Comparison of ENCODE assay signal across 27 cellular contexts in genomic region chr5:154997746-154998145, GRCh38. TPM values are rescaled to one million over a fixed set of nuclear protein-coding genes. Genes with fewer than 3 reads are reported as not detected.
A peak's percentile ranks its signal among the peaks of the same experiment; 100 is the strongest.
DNase-seq lines count a peak whose midpoint lies in the region; ATAC-seq, FAIRE-seq and TF ChIP-seq lines count a peak whose summit lies in the region.
"Had no signal": no experiment of that assay in that cellular context is flagged by ENCODE, and none has a peak within 500 bp of the region (broad histone marks: within the 10 kb centered on the region; RNA-seq: fewer than 3 reads in every experiment).

No MANE protein-coding gene starts in this region.

- TF ChIP-seq EP300 in stomach (IDR thresholded peaks at IDR 0.05): no peak

- H3K4me3 ChIP-seq in mammary epithelial cell (replicated peaks in 1 of 3; ENCODE audit: insufficient read depth in 1 of 3, low read depth in 2 of 3, low read length in 3 of 3) (no peak overlapping the region), stomach (no peak overlapping the region)
- H3K4me3 ChIP-seq: ascending aorta, GM23338, psoas muscle, upper lobe of left lung had no signal

- 57% methylated on average over 5 of the region's 5 CpGs for WGBS in mammary epithelial cell (ENCODE audit: low coverage, missing lambda C conversion rate)
- 50 to 82% (median 73%) methylated on average over 5 of the region's 5 CpGs for WGBS in stomach, 5 donors

- CTCF ChIA-PET in mammary epithelial cell (lab: Charles Lee; ENCODE audit: low non-redundant PET): no interaction called here
- CTCF ChIA-PET in activated CD4-positive, alpha-beta memory T cell treated with anti-CD3 and anti-CD28 coated beads for 36 hours (lab: Charles Lee): interaction anchor here (0.9 kb wide), 1 partner anchor 29 kb away, joined by 3 read pairs; no protein-coding TSS in a partner anchor

- H2AFZ ChIP-seq in mammary epithelial cell (ENCODE audit: low read depth, low read length): peak overlapping the region; percentile 67
- H2AFZ ChIP-seq: GM23338 had no signal

- in situ Hi-C loops in mammary epithelial cell (cut with MboI; ENCODE audit: low sequenced_read_pairs in 2 of 2): no loop called here

- no peaks in the 10 kb centered on the region for H3K4me1 Mint-ChIP-seq in activated CD4-positive, alpha-beta memory T cell treated with anti-CD3 and anti-CD28 coated beads for 36 hours (ENCODE audit: low read depth)
- H3K4me1 Mint-ChIP-seq: activated naive CD4-positive, alpha-beta T cell treated with anti-CD3 and anti-CD28 coated beads, Interleukin-2, amount 50 U/mL, for 24 hours; GM23338; memory B cell had no signal

- H3K36me3 ChIP-seq in mammary epithelial cell (ENCODE audit: insufficient read depth, low read length): no peaks in the 10 kb centered on the region
- H3K36me3 ChIP-seq in stomach: no peaks in the 10 kb centered on the region
- H3K36me3 ChIP-seq: ascending aorta, upper lobe of left lung had no signal

- DNase-seq in Daoy (ENCODE audit: low read depth) (peak; percentile 19), NCI-H226 (peak; percentile 61), mammary epithelial cell (peak; percentile 75), glomerular endothelial cell (ENCODE audit: extremely low read depth, low read depth, low spot score) (peak; percentile 37), urothelium cell line (ENCODE audit: low spot score) (no peak), stomach (no peak)
- DNase-seq in activated CD4-positive, alpha-beta memory T cell treated with anti-CD3 and anti-CD28 coated beads for 36 hours: no peak
- DNase-seq: activated CD4-positive, alpha-beta T cell treated with anti-CD3 and anti-CD28 coated beads, Interleukin-2, amount 50 U/mL, for 1 hour; DMS53; effector CD4-positive, alpha-beta T cell; glutamatergic neuron; Karpas-422; left colon; NCI-H187; NCI-H69; nucleus accumbens; psoas muscle; T-helper 2 cell; upper lobe of left lung had no signal

- peaks cover 18% of the 10 kb centered on the region for H3K27me3 Mint-ChIP-seq in activated CD4-positive, alpha-beta memory T cell treated with anti-CD3 and anti-CD28 coated beads for 36 hours

- no peak for TF ChIP-seq POLR2A in stomach (IDR thresholded peaks at IDR 0.05)

- peaks cover 16% of the 10 kb centered on the region for H3K4me1 ChIP-seq in mammary epithelial cell (ENCODE audit: insufficient read depth, low read length)
- no peaks in the 10 kb centered on the region for H3K4me1 ChIP-seq in stomach
- H3K4me1 ChIP-seq: ascending aorta, psoas muscle had no signal

- H3K9me3 ChIP-seq in mammary epithelial cell (replicated peaks; ENCODE audit: insufficient read depth, low read length) (no peaks in the 10 kb centered on the region), stomach (no peaks in the 10 kb centered on the region)
- H3K9me3 ChIP-seq: ascending aorta, psoas muscle, upper lobe of left lung had no signal

- H3K27me3 ChIP-seq in mammary epithelial cell (ENCODE audit: insufficient read depth, low read length) (no peaks in the 10 kb centered on the region), stomach (peaks cover 0 to 6% (median 0%) of the 10 kb centered on the region in 3 donors)
- H3K27me3 ChIP-seq: ascending aorta, upper lobe of left lung had no signal

- peak overlapping the region; percentile 12 for H3K4me2 ChIP-seq in mammary epithelial cell (ENCODE audit: insufficient read depth, low read depth, low read length)
- H3K4me2 ChIP-seq: GM23338 had no signal

- ATAC-seq in GM18870 (IDR thresholded peaks at IDR 0.05; ENCODE audit: unreplicated experiment): no peak
- ATAC-seq: GM23338, left colon, psoas muscle had no signal

- no peaks in the 10 kb centered on the region for H3K9me3 Mint-ChIP-seq in activated CD4-positive, alpha-beta memory T cell treated with anti-CD3 and anti-CD28 coated beads for 36 hours
- H3K9me3 Mint-ChIP-seq: activated naive CD4-positive, alpha-beta T cell treated with anti-CD3 and anti-CD28 coated beads, Interleukin-2, amount 50 U/mL, for 24 hours; activated T-helper 1 cell treated with anti-CD3 and anti-CD28 coated beads, Interleukin-12 subunit alpha, Interleukin-12 subunit beta, Interleukin-2, Interleukin-4 antibody, amounts not matched to agents 30 ng/mL and 10 ng/mL and 1 ng/mL, durations not matched to agents 14 hours and 24 hours and 36 hours; GM23338 had no signal

- H3K9ac ChIP-seq in mammary epithelial cell (ENCODE audit: insufficient read depth, low read length): no peak overlapping the region

- intact Hi-C loops in mammary epithelial cell (cut with micrococcal nuclease): no loop called here
- intact Hi-C loops in activated CD4-positive, alpha-beta memory T cell treated with anti-CD3 and anti-CD28 coated beads for 36 hours (cut with micrococcal nuclease): no loop called here
- intact Hi-C loops in stomach (cut with DNase I; ENCODE audit: low total_unique reads): no loop called here

- no peak overlapping the region for H3K4me3 Mint-ChIP-seq in activated CD4-positive, alpha-beta memory T cell treated with anti-CD3 and anti-CD28 coated beads for 36 hours
- H3K4me3 Mint-ChIP-seq: activated naive CD4-positive, alpha-beta T cell treated with anti-CD3 and anti-CD28 coated beads, Interleukin-2, amount 50 U/mL, for 24 hours; activated T-helper 1 cell treated with anti-CD3 and anti-CD28 coated beads, Interleukin-12 subunit alpha, Interleukin-12 subunit beta, Interleukin-2, Interleukin-4 antibody, amounts not matched to agents 30 ng/mL and 10 ng/mL and 1 ng/mL, durations not matched to agents 14 hours and 24 hours and 36 hours; GM23338; memory B cell had no signal

- H3K79me2 ChIP-seq in mammary epithelial cell (ENCODE audit: insufficient read depth, low read length): no peaks in the 10 kb centered on the region

- FAIRE-seq in urothelium cell line (lab: Jason Lieb, UNC): no peak

- no peaks in the 10 kb centered on the region for H3K36me3 Mint-ChIP-seq in activated CD4-positive, alpha-beta memory T cell treated with anti-CD3 and anti-CD28 coated beads for 36 hours

- POLR2A ChIA-PET in activated CD4-positive, alpha-beta memory T cell treated with anti-CD3 and anti-CD28 coated beads for 36 hours (lab: Charles Lee): no interaction called here

- H3K27ac Mint-ChIP-seq in activated CD4-positive, alpha-beta memory T cell treated with anti-CD3 and anti-CD28 coated beads for 36 hours: no peak overlapping the region
- H3K27ac Mint-ChIP-seq: activated naive CD4-positive, alpha-beta T cell treated with anti-CD3 and anti-CD28 coated beads, Interleukin-2, amount 50 U/mL, for 24 hours; activated T-helper 1 cell treated with anti-CD3 and anti-CD28 coated beads, Interleukin-12 subunit alpha, Interleukin-12 subunit beta, Interleukin-2, Interleukin-4 antibody, amounts not matched to agents 30 ng/mL and 10 ng/mL and 1 ng/mL, durations not matched to agents 14 hours and 24 hours and 36 hours; GM23338; memory B cell had no signal

- TF ChIP-seq CTCF in mammary epithelial cell (conservative IDR thresholded peaks at IDR 0.05 in 1 of 2, IDR thresholded peaks at IDR 0.05 in 1 of 2; ENCODE audit: extremely low read depth in 1 of 2, insufficient read depth in 1 of 2, low read depth in 1 of 2, low read length in 2 of 2) (no peak), stomach (IDR thresholded peaks at IDR 0.05) (no peak)

- no TSS peak for BruUV-seq in mammary epithelial cell (replicated peaks; lab: Mats Ljungman, UMichigan)

- no peaks in the 10 kb centered on the region for H4K20me1 ChIP-seq in mammary epithelial cell (ENCODE audit: insufficient read depth, low read length)

- peak overlapping the region; percentile 54 for H3K27ac ChIP-seq in mammary epithelial cell (ENCODE audit: insufficient read depth, low read depth, low read length)
- no peak overlapping the region for H3K27ac ChIP-seq in stomach
- H3K27ac ChIP-seq: ascending aorta, psoas muscle had no signal

- dilution Hi-C loops in mammary epithelial cell (cut with HindIII; ENCODE audit: low sequenced_read_pairs): no loop called here

RNA-seq across cellular contexts. Expression of gene KIF4B, which starts 15.8 kb away (rescaled TPM):
- total RNA-seq in Daoy (2014; rRNA removed; shearing (Covaris generic)): 0.17 TPM in 1 of 2 replicates, not detected in the other
- not detected for total RNA-seq in mammary epithelial cell
- polyA plus RNA-seq in mammary epithelial cell: 0.01 TPM
- polyA minus RNA-seq in mammary epithelial cell: 0.72 TPM
- 0.23 and 0.39 TPM in 2 replicates for total RNA-seq in glomerular endothelial cell
- total RNA-seq in activated CD4-positive, alpha-beta memory T cell treated with anti-CD3 and anti-CD28 coated beads for 36 hours: under 1 TPM; 0.05 TPM
- under 1 TPM in 1 of 5 donors, not detected in 4; 0.18 TPM for total RNA-seq in stomach
- not detected for polyA plus RNA-seq in stomach
- total RNA-seq: ascending aorta, GM23338, left colon, RPMI7951 had no signal
- polyA plus RNA-seq: BJ, GM23338 had no signal

RNA-seq across cellular contexts. Expression of gene MRPL22, which starts 56.9 kb away (rescaled TPM):
- total RNA-seq in Daoy (2014; rRNA removed; shearing (Covaris generic)): 15.6 and 34.3 TPM in 2 replicates
- 10 to 100 TPM in 1 of 2 donors, 1 to 10 TPM in 1; 7.7 to 58.1 TPM for total RNA-seq in mammary epithelial cell
- polyA plus RNA-seq in mammary epithelial cell: 35.5 TPM
- 10.1 TPM for polyA minus RNA-seq in mammary epithelial cell
- total RNA-seq in glomerular endothelial cell: 34.2 and 40.6 TPM in 2 replicates
- 10 to 100 TPM; 80.8 to 82.2 TPM for total RNA-seq in activated CD4-positive, alpha-beta memory T cell treated with anti-CD3 and anti-CD28 coated beads for 36 hours
- total RNA-seq in stomach: 10 to 100 TPM in 1 of 5 donors, 1 to 10 TPM in 3, not detected in 1; 1.3 to 10.1 (median 6.1) TPM
- polyA plus RNA-seq in stomach: 10 to 100 TPM; 47.5 to 63.4 (median 48.0) TPM

RNA-seq across cellular contexts. Expression of gene GEMIN5, which starts 59.7 kb away (rescaled TPM):
- 18.7 and 25.5 TPM in 2 replicates for total RNA-seq in Daoy (2014; rRNA removed; shearing (Covaris generic))
- 10 to 100 TPM; 21.2 to 23.0 TPM for total RNA-seq in mammary epithelial cell
- 12.6 TPM for polyA plus RNA-seq in mammary epithelial cell
- 49.3 TPM for polyA minus RNA-seq in mammary epithelial cell
- 13.7 and 14.7 TPM in 2 replicates for total RNA-seq in glomerular endothelial cell
- 10 to 100 TPM; 25.5 to 27.4 TPM for total RNA-seq in activated CD4-positive, alpha-beta memory T cell treated with anti-CD3 and anti-CD28 coated beads for 36 hours
- total RNA-seq in stomach: 10 to 100 TPM in 1 of 5 donors, 1 to 10 TPM in 4; 2.9 to 13.8 (median 4.9) TPM
- polyA plus RNA-seq in stomach: 1 to 10 TPM; 2.1 to 5.0 (median 3.0) TPM

Comparison
In these comparisons a context has a peak if more than half of its experiments do, and no peak if none do; other contexts are left out.
1. DNase-seq: peak in Daoy (single experiment), NCI-H226 (single experiment), mammary epithelial cell (single experiment) and glomerular endothelial cell (single experiment); none in urothelium cell line (single experiment), activated CD4-positive, alpha-beta memory T cell treated with anti-CD3 and anti-CD28 coated beads for 36 hours (single experiment) and stomach (single experiment).